In the genomic region with DNA sequence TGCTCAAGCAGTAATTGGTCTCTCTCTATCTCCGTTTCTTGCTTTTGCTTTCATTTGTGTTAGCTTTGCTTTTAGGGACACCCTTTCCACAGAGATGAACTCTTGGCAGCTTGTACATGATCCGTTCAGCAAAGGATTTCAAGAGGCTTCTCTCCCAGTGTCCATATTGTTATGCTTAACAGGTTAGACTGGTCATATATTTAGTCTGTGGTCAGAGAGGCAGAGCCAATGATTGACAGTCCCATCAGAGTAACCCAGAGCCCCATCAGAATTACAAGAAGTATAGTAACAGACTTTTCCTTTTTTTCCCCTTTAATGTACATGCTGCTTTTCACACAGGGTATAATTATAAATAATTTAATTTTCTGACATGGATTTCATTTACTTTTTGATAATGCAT, we compare ENCODE assay signal across 18 cellular contexts.
"Had no signal": no experiment of that assay in that cellular context is flagged by ENCODE, and none has a peak within 500 bp of the region (broad histone marks: within the 10 kb centered on the region; RNA-seq: fewer than 3 reads in every experiment).

No MANE protein-coding gene starts in this region.

- H3K4me1 Mint-ChIP-seq: activated CD4-positive, alpha-beta memory T cell treated with anti-CD3 and anti-CD28 coated beads, Interleukin-2, amount 10 ng/mL, durations not matched to agents 7 days and 5 days; activated naive CD4-positive, alpha-beta T cell treated with anti-CD3 and anti-CD28 coated beads, Interleukin-2, amount 50 U/mL, for 24 hours; naive B cell; neural progenitor cell had no signal

- H3K27me3 ChIP-seq: body of pancreas, esophagus muscularis mucosa, neural progenitor cell, ovary, right lobe of liver, suprapubic skin had no signal

- H3K27me3 Mint-ChIP-seq: activated CD4-positive, alpha-beta memory T cell treated with anti-CD3 and anti-CD28 coated beads, Interleukin-2, amount 10 ng/mL, durations not matched to agents 7 days and 5 days; activated naive CD4-positive, alpha-beta T cell treated with anti-CD3 and anti-CD28 coated beads, Interleukin-2, amount 50 U/mL, for 24 hours; naive B cell; stimulated activated naive CD8-positive, alpha-beta T cell treated with anti-CD3 and anti-CD28 coated beads, Interleukin-15, Interleukin-2, amounts not matched to agents 100 ng/mL and 50 ng/mL, for 24 hours had no signal

- H3K4me2 ChIP-seq: neural progenitor cell had no signal

- DNase-seq: activated CD4-positive, alpha-beta memory T cell treated with anti-CD3 and anti-CD28 coated beads, Interleukin-2, amount 10 ng/mL, durations not matched to agents 7 days and 5 days; activated effector memory CD4-positive, alpha-beta T cell treated with anti-CD3 and anti-CD28 coated beads, Interleukin-2, amount 50 U/mL, for 16 hours; activated T-cell treated with anti-CD3 and anti-CD28 coated beads, Interleukin-2, amount 50 U/mL, for 48 hours; amygdala; body of pancreas; central memory CD4-positive, alpha-beta T cell; hypothalamus; kidney; left ventricle myocardium inferior; naive B cell; ovary; right lobe of liver had no signal

- H3K4me1 ChIP-seq: body of pancreas, esophagus muscularis mucosa, left ventricle myocardium inferior, neural progenitor cell, right lobe of liver, suprapubic skin had no signal

- H3K36me3 ChIP-seq: neural progenitor cell, ovary, right lobe of liver, suprapubic skin had no signal

- H3K36me3 Mint-ChIP-seq: naive B cell had no signal

- ATAC-seq: body of pancreas, right lobe of liver had no signal

- H3K9me3 Mint-ChIP-seq: activated CD4-positive, alpha-beta memory T cell treated with anti-CD3 and anti-CD28 coated beads, Interleukin-2, amount 10 ng/mL, durations not matched to agents 7 days and 5 days; activated naive CD4-positive, alpha-beta T cell treated with anti-CD3 and anti-CD28 coated beads, Interleukin-2, amount 50 U/mL, for 24 hours; naive B cell; neural progenitor cell; stimulated activated naive CD8-positive, alpha-beta T cell treated with anti-CD3 and anti-CD28 coated beads, Interleukin-15, Interleukin-2, amounts not matched to agents 100 ng/mL and 50 ng/mL, for 24 hours had no signal

- H3K4me3 Mint-ChIP-seq: activated CD4-positive, alpha-beta memory T cell treated with anti-CD3 and anti-CD28 coated beads, Interleukin-2, amount 10 ng/mL, durations not matched to agents 7 days and 5 days; activated naive CD4-positive, alpha-beta T cell treated with anti-CD3 and anti-CD28 coated beads, Interleukin-2, amount 50 U/mL, for 24 hours; naive B cell; neural progenitor cell; stimulated activated naive CD8-positive, alpha-beta T cell treated with anti-CD3 and anti-CD28 coated beads, Interleukin-15, Interleukin-2, amounts not matched to agents 100 ng/mL and 50 ng/mL, for 24 hours had no signal

- H3K27ac ChIP-seq: body of pancreas, coronary artery, esophagus muscularis mucosa, left ventricle myocardium inferior, neural progenitor cell, ovary, right lobe of liver, suprapubic skin had no signal

- H3K27ac Mint-ChIP-seq: activated CD4-positive, alpha-beta memory T cell treated with anti-CD3 and anti-CD28 coated beads, Interleukin-2, amount 10 ng/mL, durations not matched to agents 7 days and 5 days; activated naive CD4-positive, alpha-beta T cell treated with anti-CD3 and anti-CD28 coated beads, Interleukin-2, amount 50 U/mL, for 24 hours; neural progenitor cell; stimulated activated naive CD8-positive, alpha-beta T cell treated with anti-CD3 and anti-CD28 coated beads, Interleukin-15, Interleukin-2, amounts not matched to agents 100 ng/mL and 50 ng/mL, for 24 hours had no signal

- H3K9me3 ChIP-seq: body of pancreas, esophagus muscularis mucosa, left ventricle myocardium inferior, ovary, right lobe of liver, suprapubic skin had no signal

- FAIRE-seq: kidney had no signal

- H2AFZ ChIP-seq: neural progenitor cell had no signal

- H3K4me3 ChIP-seq: body of pancreas, coronary artery, esophagus muscularis mucosa, left ventricle myocardium inferior, neural progenitor cell, ovary, right lobe of liver, suprapubic skin had no signal

- H3K9ac ChIP-seq: neural progenitor cell had no signal
